In genomic region chr5:153964201-153965101, GRCh38 we compare ENCODE assay signal across 10 cellular contexts.
DNase-seq lines count a peak whose midpoint lies in the region; ATAC-seq and TF ChIP-seq lines count a peak whose summit lies in the region.
"Had no signal": no experiment of that assay in that cellular context is flagged by ENCODE, and none has a peak within 500 bp of the region (broad histone marks: within the 10 kb centered on the region; RNA-seq: fewer than 3 reads in every experiment).

No MANE protein-coding gene starts in this region.

- peaks cover 3% of the 10 kb centered on the region for H3F3A ChIP-seq in SK-N-SH (replicated peaks; ENCODE audit: insufficient read depth)

- TF ChIP-seq CTCF in SK-N-SH (IDR thresholded peaks at IDR 0.05) (no peak), Peyer's patch (IDR thresholded peaks at IDR 0.05) (no peak)

- no peak for TF ChIP-seq RAD21 in SK-N-SH (IDR thresholded peaks at IDR 0.05; ENCODE audit: low read length)

- H3K9me3 ChIP-seq in SK-N-SH, result no peaks in the 10 kb centered on the region
- no peaks in the 10 kb centered on the region for H3K9me3 ChIP-seq in iPS-18c (ENCODE audit: control insufficient read depth, insufficient read depth, low read length)
- no peaks in the 10 kb centered on the region for H3K9me3 ChIP-seq in aorta (ENCODE audit: control insufficient read depth, low read length)
- no peaks in the 10 kb centered on the region for H3K9me3 ChIP-seq in Peyer's patch
- H3K9me3 ChIP-seq: uterus had no signal

- peak; percentile 69 for ATAC-seq in Right ventricle myocardium superior (ENCODE audit: poor library complexity)
- ATAC-seq in aorta (ENCODE audit: low FRiP score), result peak; percentile 9
- ATAC-seq: naive thymus-derived CD8-positive, alpha-beta T cell had no signal

- no peaks in the 10 kb centered on the region for H3K9me2 ChIP-seq in SK-N-SH

- H3K4me3 ChIP-seq in SK-N-SH (ENCODE audit: low read depth in 2 of 2, low read length in 1 of 2) (peak overlapping the region in 1 of 2 experiments; percentile 41; a peak in 2 of 4 replicates), iPS-18c (ENCODE audit: insufficient read depth, low read depth, low read length) (peak overlapping the region; percentile 44; the same call in 1 of the 2 replicates), aorta (ENCODE audit: low read length in 2 of 2) (no peak overlapping the region), Peyer's patch (no peak overlapping the region)
- H3K4me3 ChIP-seq: uterus had no signal

- H3K79me2 ChIP-seq in SK-N-SH (ENCODE audit: insufficient read depth), result no peaks in the 10 kb centered on the region

- no peak overlapping the region for H3K27ac ChIP-seq in SK-N-SH (ENCODE audit: low read depth in 2 of 2, low read length in 1 of 2)
- H3K27ac ChIP-seq in aorta (ENCODE audit: low read depth in 1 of 2, low read length in 2 of 2), result no peak overlapping the region
- H3K27ac ChIP-seq in Peyer's patch, result no peak overlapping the region
- H3K27ac ChIP-seq: uterus had no signal

- no peak for TF ChIP-seq EP300 in SK-N-SH (IDR thresholded peaks at IDR 0.05; ENCODE audit: borderline replicate concordance in 1 of 2, low read depth in 1 of 2, low read length in 1 of 2)

- H2AFZ ChIP-seq in SK-N-SH (ENCODE audit: low read depth), result peak overlapping the region; percentile 61; the same call in 1 of the 2 replicates

- intact Hi-C loops in Right ventricle myocardium superior (cut with DNase I) (loop anchor here (2.0 to 5.0 kb wide), 2 partner anchors 468 to 1432 kb away; no protein-coding TSS in a partner anchor), cardiac septum (cut with DNase I) (loop anchor here (1.0 to 5.0 kb wide), 2 partner anchors 468 to 1432 kb away; no protein-coding TSS in a partner anchor), aorta (cut with DNase I) (loop anchor here (2.0 to 10.0 kb wide), 7 partner anchors 340 to 1434 kb away; partner anchors contain the start of gene GRIA1 (in 1 of the 2))

- DNase-seq in Right ventricle myocardium superior, result no peak
- DNase-seq in cardiac septum (ENCODE audit: low spot score), result no peak
- DNase-seq in SK-N-SH, result peak; percentile 14
- no peak for DNase-seq in aorta
- DNase-seq in Peyer's patch, result no peak
- no peak for DNase-seq in stimulated activated CD4-positive, alpha-beta T cell treated with anti-CD3 and anti-CD28 coated beads, Interleukin-1b, Interleukin-23, amount 100 ng/mL, for 48 hours
- no peak for DNase-seq in NCI-H1092 treated with DMSO at 0.1 percent for 48 hours (lab: John Stamatoyannopoulos, UW)

- H3K9ac ChIP-seq in SK-N-SH, result no peak overlapping the region

- H4K20me1 ChIP-seq in SK-N-SH (ENCODE audit: insufficient read depth), result no peaks in the 10 kb centered on the region

- 83% methylated on average over 18 of the region's 20 CpGs for WGBS in SK-N-SH (ENCODE audit: low lambda C conversion rate)
- 59% methylated on average over 20 of the region's 20 CpGs for WGBS in aorta, 2 donors

- H3K4me1 ChIP-seq in SK-N-SH (ENCODE audit: control insufficient read depth in 1 of 2, insufficient read depth in 2 of 2, low read depth in 1 of 2, low read length in 1 of 2), result peaks cover 0 to 12% of the 10 kb centered on the region in 2 experiments; a peak in 3 of 4 replicates
- peaks cover 0 to 4% of the 10 kb centered on the region in 2 donors for H3K4me1 ChIP-seq in aorta (ENCODE audit: control insufficient read depth in 1 of 2, insufficient read depth in 2 of 2, low read length in 2 of 2)
- H3K4me1 ChIP-seq in Peyer's patch, result no peaks in the 10 kb centered on the region
- H3K4me1 ChIP-seq: uterus had no signal

- no peak overlapping the region for H3K4me2 ChIP-seq in SK-N-SH

- CTCF ChIA-PET in SK-N-SH (lab: Yijun Ruan, JAX), result interaction anchor here (0.5 to 4.6 kb wide), 79 partner anchors 11 to 1443 kb away, joined by 3 to 90 read pairs (median 4); partner anchors contain the start of gene GRIA1

- POLR2A ChIA-PET in SK-N-SH (lab: Yijun Ruan, JAX), result no interaction called here

- no peaks in the 10 kb centered on the region for H3K36me3 ChIP-seq in SK-N-SH (replicated peaks in 1 of 2; ENCODE audit: control insufficient read depth in 1 of 2, insufficient read depth in 2 of 2, low read length in 1 of 2)
- no peaks in the 10 kb centered on the region for H3K36me3 ChIP-seq in aorta (ENCODE audit: control insufficient read depth in 1 of 2, insufficient read depth in 2 of 2, low read length in 1 of 2)
- H3K36me3 ChIP-seq in Peyer's patch, result no peaks in the 10 kb centered on the region
- H3K36me3 ChIP-seq: uterus had no signal

- TF ChIP-seq POLR2A in Peyer's patch (IDR thresholded peaks at IDR 0.05), result no peak

- H3K27me3 ChIP-seq in SK-N-SH (ENCODE audit: insufficient read depth) (no peaks in the 10 kb centered on the region), aorta (ENCODE audit: control insufficient read depth in 1 of 2, insufficient read depth in 2 of 2, low read length in 1 of 2) (no peaks in the 10 kb centered on the region), Peyer's patch (no peaks in the 10 kb centered on the region)
- H3K27me3 ChIP-seq: uterus had no signal

TF ChIP-seq in SK-N-SH, 30 proteins besides CTCF, POLR2A, EP300 and RAD21:
- TF ChIP-seq SMC3 (IDR thresholded peaks at IDR 0.05; ENCODE audit: low read depth, low read length) (no peak), MXI1 (IDR thresholded peaks at IDR 0.05; ENCODE audit: low read depth, low read length) (no peak), IRF3 (IDR thresholded peaks at IDR 0.05; ENCODE audit: low read depth, low read length) (no peak), USF2 (IDR thresholded peaks at IDR 0.05; ENCODE audit: borderline replicate concordance, low read depth, low read length) (no peak), JUND (IDR thresholded peaks at IDR 0.05) (no peak), FOXJ3 (CRISPR knock-in tag; IDR thresholded peaks at IDR 0.05) (no peak), FOXM1 (IDR thresholded peaks at IDR 0.05; ENCODE audit: low read depth) (no peak), RXRA (IDR thresholded peaks at IDR 0.05; ENCODE audit: borderline replicate concordance, low read depth) (no peak), MAX (IDR thresholded peaks at IDR 0.05; ENCODE audit: low read depth) (no peak), PBX3 (IDR thresholded peaks at IDR 0.05) (no peak), USF1 (IDR thresholded peaks at IDR 0.05; ENCODE audit: borderline replicate concordance, low read depth) (no peak), EZH2phosphoT487 (IDR thresholded peaks at IDR 0.05; ENCODE audit: borderline replicate concordance, low read depth) (no peak)
